In the genomic region with DNA sequence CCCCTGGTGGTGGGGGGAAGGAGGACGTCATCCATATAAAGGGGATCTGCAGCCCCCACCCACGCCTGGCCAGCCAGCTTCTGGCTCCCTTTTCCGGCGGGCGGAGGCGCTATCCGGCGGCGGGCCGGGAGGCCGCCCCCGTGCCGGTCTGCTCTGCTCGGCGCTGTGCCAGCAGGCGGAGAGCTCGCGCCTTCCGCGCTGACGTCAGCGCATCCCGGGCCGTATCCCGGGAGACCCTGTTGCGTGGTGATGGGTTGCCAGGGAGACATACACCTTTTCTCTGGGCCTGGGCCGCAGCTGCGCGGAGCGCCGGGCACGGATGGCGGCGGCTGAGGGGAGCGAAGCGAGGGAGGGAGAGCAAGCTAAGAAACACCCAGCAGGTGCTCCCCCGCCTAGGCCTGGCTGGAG, we compare ENCODE assay signal across 8 cellular contexts. TPM values are rescaled to one million over a fixed set of nuclear protein-coding genes. Genes with fewer than 3 reads are reported as not detected.
DNase-seq lines count a peak whose midpoint lies in the region; ATAC-seq lines count a peak whose summit lies in the region.

No MANE protein-coding gene starts in this region.

- H3K27me3 ChIP-seq in endocrine pancreas (ENCODE audit: control insufficient read depth, insufficient read depth, low read length) = no peaks in the 10 kb centered on the region

- DNase-seq in DMS79 (lab: John Stamatoyannopoulos, UW) (peak; percentile 85), NCI-H524 treated with DMSO at 0.1 percent for 48 hours (lab: John Stamatoyannopoulos, UW) (peak; percentile 42), memory B cell (ENCODE audit: low spot score in 2 of 2) (no peak), ureter (ENCODE audit: low spot score) (peak; percentile 83), NCI-H226 (no peak)

- no peaks in the 10 kb centered on the region for H3K4me1 ChIP-seq in endocrine pancreas (ENCODE audit: control insufficient read depth, insufficient read depth, low read length)

- peaks cover 17% of the 10 kb centered on the region for H3K4me1 Mint-ChIP-seq in memory B cell

- no peaks in the 10 kb centered on the region for H3K36me3 ChIP-seq in endocrine pancreas (ENCODE audit: control insufficient read depth, insufficient read depth, low read length)

- ATAC-seq in memory B cell (ENCODE audit: low read depth) (peak; percentile 31), GM21619 (IDR thresholded peaks at IDR 0.05; ENCODE audit: unreplicated experiment) (no peak), GM21515 (IDR thresholded peaks at IDR 0.05; ENCODE audit: unreplicated experiment) (no peak)

- peak overlapping the region; percentile 65 for H3K9ac ChIP-seq in endocrine pancreas (ENCODE audit: control insufficient read depth, insufficient read depth, low read length)

- H3K36me3 Mint-ChIP-seq in memory B cell = peaks cover 6% of the 10 kb centered on the region

- H3K9me3 Mint-ChIP-seq in memory B cell = no peaks in the 10 kb centered on the region

- no peaks in the 10 kb centered on the region for H3K9me3 ChIP-seq in endocrine pancreas (ENCODE audit: control insufficient read depth, low read length)

- H3K27me3 Mint-ChIP-seq in memory B cell = peaks cover 6% of the 10 kb centered on the region

- H3K4me3 Mint-ChIP-seq in memory B cell = peak overlapping the region; percentile 16

- no peak overlapping the region for H3K27ac Mint-ChIP-seq in memory B cell

- peak overlapping the region; percentile 36 for H3K4me3 ChIP-seq in endocrine pancreas (ENCODE audit: control insufficient read depth, insufficient read depth, low read length)

RNA-seq across cellular contexts. Expression of a gene that starts 1.1 kb away (rescaled TPM):
- total RNA-seq in ureter = 13.5 TPM

RNA-seq across cellular contexts. Expression of a gene that starts 22.9 kb away (rescaled TPM):
- 11.7 TPM for total RNA-seq in ureter

RNA-seq across cellular contexts. Expression of a gene that starts 23.0 kb away (rescaled TPM):
- 79.6 TPM for total RNA-seq in ureter

RNA-seq across cellular contexts. Expression of a gene that starts 24.1 kb away (rescaled TPM):
- total RNA-seq in ureter = 351 TPM

RNA-seq across cellular contexts. Expression of a gene that starts 39.5 kb away (rescaled TPM):
- total RNA-seq in ureter = 0.89 TPM

Comparison
In these comparisons a context has a peak if more than half of its experiments do, and no peak if none do; other contexts are left out.
1. DNase-seq: peak in DMS79 (single experiment), NCI-H524 treated with DMSO at 0.1 percent for 48 hours (single experiment) and ureter (single experiment); none in memory B cell (0 of 2) and NCI-H226 (single experiment).